In the genomic region with DNA sequence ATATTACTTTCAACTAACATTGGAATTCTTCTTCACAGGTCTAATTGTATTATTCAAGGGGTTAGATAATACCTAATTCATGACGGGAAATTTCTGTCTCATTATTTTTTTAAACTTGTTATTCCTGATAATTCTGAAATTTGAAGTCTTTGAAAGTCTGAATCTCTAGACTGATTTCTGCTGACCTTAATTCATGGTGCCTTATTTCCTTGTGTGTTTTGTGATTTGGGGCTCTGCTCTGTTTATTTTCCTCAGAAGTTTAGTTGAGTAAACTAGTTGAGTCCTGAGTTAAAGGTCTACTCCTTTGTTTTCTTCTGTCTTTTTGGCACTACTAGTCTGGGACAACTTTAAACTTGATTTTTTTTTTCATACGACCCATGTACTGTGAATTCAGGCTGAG, we compare ENCODE assay signal across 9 cellular contexts. TPM values are rescaled to one million over a fixed set of nuclear protein-coding genes. Genes with fewer than 3 reads are reported as not detected.
"Had no signal": no experiment of that assay in that cellular context is flagged by ENCODE, and none has a peak within 500 bp of the region (broad histone marks: within the 10 kb centered on the region; RNA-seq: fewer than 3 reads in every experiment).

No MANE protein-coding gene starts in this region.

- H3K4me3 ChIP-seq: GM12878 had no signal

- DNase-seq: GDM1, GF-D8 had no signal

- ATAC-seq: GM12878 had no signal

- FAIRE-seq: G401.6, GM12878, GM12891, GM12892, GM18507, GM19239 had no signal

RNA-seq across cellular contexts. Expression of a gene that starts 5.9 kb away (rescaled TPM):
- total RNA-seq: G401, GM12878 had no signal
- polyA plus RNA-seq: GM12878 had no signal

RNA-seq across cellular contexts. Expression of a gene that starts 16.0 kb away (rescaled TPM):
- total RNA-seq: G401, GM12878 had no signal
- polyA plus RNA-seq: GM12878 had no signal

RNA-seq across cellular contexts. Expression of a gene that starts 31.7 kb away (rescaled TPM):
- total RNA-seq: G401, GM12878 had no signal
- polyA plus RNA-seq: GM12878 had no signal
